22 cellular contexts compared by ENCODE assay signal in genomic region chr22:49366437-49366836, GRCh38.
DNase-seq lines count a peak whose midpoint lies in the region; ATAC-seq, FAIRE-seq and TF ChIP-seq lines count a peak whose summit lies in the region.
"Had no signal": no experiment of that assay in that cellular context is flagged by ENCODE, and none has a peak within 500 bp of the region (broad histone marks: within the 10 kb centered on the region; RNA-seq: fewer than 3 reads in every experiment).

No MANE protein-coding gene starts in this region.

- H3K36me3 ChIP-seq in kidney (ENCODE audit: control insufficient read depth in 1 of 2, insufficient read depth in 2 of 2, low read length in 2 of 2): no peaks in the 10 kb centered on the region

- no peaks in the 10 kb centered on the region for H3K4me1 ChIP-seq in kidney (ENCODE audit: control insufficient read depth in 1 of 2, insufficient read depth in 1 of 2, low read depth in 1 of 2, low read length in 2 of 2)

- FAIRE-seq in kidney (lab: Jason Lieb, UNC): no peak
- FAIRE-seq: GM19239, H1, RCC 7860 had no signal

- intact Hi-C loops in kidney (cut with DNase I): no loop called here
- intact Hi-C loops in posterior vena cava (cut with DNase I): no loop called here

- H3K4me3 ChIP-seq in kidney (ENCODE audit: low read length in 2 of 2): no peak overlapping the region

- no peaks in the 10 kb centered on the region for H3K9me3 ChIP-seq in kidney (ENCODE audit: control insufficient read depth in 1 of 2, low read length in 2 of 2)

- DNase-seq in NCI-H345 (lab: John Stamatoyannopoulos, UW): peak; percentile 36
- no peak for DNase-seq in NCI-H345 treated with DMSO at 0.1 percent for 48 hours (lab: John Stamatoyannopoulos, UW; ENCODE audit: unreplicated experiment)
- DNase-seq in kidney: peak; percentile 23
- peak; percentile 62 for DNase-seq in posterior vena cava (ENCODE audit: low spot score)
- DNase-seq in ureter (ENCODE audit: low spot score): peak; percentile 17
- DNase-seq in C1 segment of cervical spinal cord (lab: John Stamatoyannopoulos, UW): no peak
- DNase-seq in stimulated activated naive CD8-positive, alpha-beta T cell treated with anti-CD3 and anti-CD28 coated beads, Interleukin-15, Interleukin-2, amounts not matched to agents 100 U/mL and 50 U/mL, for 24 hours: no peak
- DNase-seq: Calu3; CD8-positive, alpha-beta memory T cell; DMS153; DND-41; HCEC 1CT; MM.1S; NCI-H1694; NCI-H2029 treated with DMSO at 0.1 percent for 48 hours; NCI-H2227 treated with DMSO at 0.1 percent for 48 hours had no signal

- H3K9ac ChIP-seq in kidney (ENCODE audit: low read length in 2 of 2): no peak overlapping the region
- H3K9ac ChIP-seq: KMS-11 had no signal

- TF ChIP-seq CTCF in kidney (IDR thresholded peaks at IDR 0.05; ENCODE audit: borderline replicate concordance, extremely low read depth, insufficient read depth): no peak

- no peak for ATAC-seq in stimulated activated naive CD8-positive, alpha-beta T cell treated with anti-CD3 and anti-CD28 coated beads, Interleukin-15, Interleukin-2, amounts not matched to agents 100 U/mL and 50 U/mL, for 24 hours

- H3K27ac ChIP-seq in kidney (ENCODE audit: low read depth in 2 of 2, low read length in 2 of 2): no peak overlapping the region
- H3K27ac ChIP-seq: 22Rv1, HL-60, KMS-11 had no signal

Comparison
In these comparisons a context has a peak if more than half of its experiments do, and no peak if none do; other contexts are left out.
1. DNase-seq: peak in NCI-H345 (single experiment), kidney (single experiment), posterior vena cava (single experiment) and ureter (single experiment); none in NCI-H345 treated with DMSO at 0.1 percent for 48 hours (single experiment), C1 segment of cervical spinal cord (0 of 14) and stimulated activated naive CD8-positive, alpha-beta T cell treated with anti-CD3 and anti-CD28 coated beads, Interleukin-15, Interleukin-2, amounts not matched to agents 100 U/mL and 50 U/mL, for 24 hours (single experiment).